In genomic region chr2:173346035-173346434, GRCh38 we compare ENCODE assay signal across 1 cellular context.
TF ChIP-seq lines count a peak whose summit lies in the region.

No MANE protein-coding gene starts in this region.

TF ChIP-seq in GM23338, 12 proteins besides CTCF, POLR2A, EP300 and RAD21 (continued from another document):
- TF ChIP-seq REST (IDR thresholded peaks at IDR 0.05; ENCODE audit: unreplicated experiment) (no peak), ZNF462 (CRISPR knock-in tag; IDR thresholded peaks at IDR 0.05) (no peak), POLR2AphosphoS5 (IDR thresholded peaks at IDR 0.05; ENCODE audit: low read depth) (no peak), NANOG (IDR thresholded peaks at IDR 0.05; ENCODE audit: borderline replicate concordance) (no peak)
